ENCODE assay signal across 16 cellular contexts in the genomic region with DNA sequence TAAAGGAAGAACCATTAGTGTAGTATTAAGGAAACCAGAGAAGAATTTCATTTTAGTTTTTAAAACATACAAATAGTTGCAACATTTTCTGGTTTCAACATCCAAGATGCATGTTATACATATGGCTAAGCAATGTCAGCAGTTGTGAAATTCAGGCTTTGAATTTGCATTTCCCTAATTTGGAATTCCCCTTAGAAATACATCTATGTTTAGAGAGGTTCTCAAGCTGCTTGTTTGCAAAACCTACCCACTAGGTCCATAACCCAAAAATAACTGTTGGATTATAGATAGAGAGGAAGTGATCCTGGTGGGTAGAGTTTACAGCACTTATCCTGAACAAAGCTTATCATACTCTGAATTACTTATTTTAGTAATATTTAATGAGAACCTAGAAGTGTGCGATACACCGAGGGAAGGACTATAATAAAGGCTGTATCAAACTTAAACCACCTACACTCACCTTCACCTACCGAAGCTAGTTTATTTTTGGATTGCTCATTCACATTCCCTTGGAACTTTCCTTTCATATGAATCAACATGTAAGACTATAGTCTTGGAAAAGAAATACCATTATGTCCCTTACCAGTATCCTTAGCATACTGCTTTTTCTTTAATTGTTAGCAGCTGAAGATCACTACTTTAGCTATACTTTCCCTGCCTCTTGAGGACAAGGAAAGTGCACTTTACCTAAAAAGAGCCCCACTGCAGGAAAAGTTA.
DNase-seq lines count a peak whose midpoint lies in the region; ATAC-seq, FAIRE-seq and TF ChIP-seq lines count a peak whose summit lies in the region.
"Had no signal": no experiment of that assay in that cellular context is flagged by ENCODE, and none has a peak within 500 bp of the region (broad histone marks: within the 10 kb centered on the region; RNA-seq: fewer than 3 reads in every experiment).

No MANE protein-coding gene starts in this region.

- peaks cover 2% of the 10 kb centered on the region for H3K4me1 Mint-ChIP-seq in activated CD4-positive, alpha-beta T cell treated with anti-CD3 and anti-CD28 coated beads for 36 hours
- H3K4me1 Mint-ChIP-seq: nephron progenitor cell had no signal

- TF ChIP-seq POLR2A in NB4 (IDR thresholded peaks at IDR 0.05; ENCODE audit: extremely low read depth, insufficient read length), result no peak

- no peak for TF ChIP-seq CTCF in AG10803 (conservative IDR thresholded peaks at IDR 0.05; ENCODE audit: low read length)
- TF ChIP-seq CTCF in NB4 (IDR thresholded peaks at IDR 0.05; ENCODE audit: low read depth, low read length), result no peak
- no peak for TF ChIP-seq CTCF in fibroblast of villous mesenchyme (IDR thresholded peaks at IDR 0.05; ENCODE audit: insufficient read depth, low read depth, low read length)

- H3K4me3 Mint-ChIP-seq in activated CD4-positive, alpha-beta T cell treated with anti-CD3 and anti-CD28 coated beads for 36 hours, result no peak overlapping the region
- H3K4me3 Mint-ChIP-seq: nephron progenitor cell; stimulated activated memory B cell treated with anti-CD40 and anti-IgM and Interleukin-4, amounts not matched to agents 10 μg/mL and 1 μg/mL and 100 μg/mL, for 72 hours had no signal

- no peaks in the 10 kb centered on the region for H3K9me3 Mint-ChIP-seq in activated CD4-positive, alpha-beta T cell treated with anti-CD3 and anti-CD28 coated beads for 36 hours (ENCODE audit: low read depth)
- H3K9me3 Mint-ChIP-seq: nephron progenitor cell; stimulated activated memory B cell treated with anti-CD40 and anti-IgM and Interleukin-4, amounts not matched to agents 10 μg/mL and 1 μg/mL and 100 μg/mL, for 72 hours had no signal

- no peak overlapping the region for H3K27ac Mint-ChIP-seq in activated CD4-positive, alpha-beta T cell treated with anti-CD3 and anti-CD28 coated beads for 36 hours
- H3K27ac Mint-ChIP-seq: nephron progenitor cell; stimulated activated memory B cell treated with anti-CD40 and anti-IgM and Interleukin-4, amounts not matched to agents 10 μg/mL and 1 μg/mL and 100 μg/mL, for 72 hours had no signal

- DNase-seq in AG10803 (ENCODE audit: low read depth) (peak; percentile 50), NB4 (ENCODE audit: low read depth) (peak; percentile 75), fibroblast of villous mesenchyme (ENCODE audit: low read depth) (peak; percentile 89), NCI-H2196 (lab: John Stamatoyannopoulos, UW; ENCODE audit: unreplicated experiment) (no peak), frontal cortex (ENCODE audit: low spot score in 2 of 2) (no peak)
- no peak for DNase-seq in activated CD4-positive, alpha-beta T cell treated with anti-CD3 and anti-CD28 coated beads for 36 hours
- no peak for DNase-seq in stimulated activated naive CD4-positive, alpha-beta T cell treated with Interleukin-2 at 50 U/mL for 16 hours (lab: John Stamatoyannopoulos, UW)
- DNase-seq: activated T-cell treated with anti-CD3 and anti-CD28 coated beads for 4 hours, BE2C, GDM1, NCI-H1930, nephron progenitor cell had no signal

- no peak for FAIRE-seq in frontal cortex (lab: Jason Lieb, UNC)
- FAIRE-seq: TTC549 had no signal

- POLR2A ChIA-PET in activated CD4-positive, alpha-beta T cell treated with anti-CD3 and anti-CD28 coated beads for 36 hours (lab: Charles Lee), result no interaction called here

- CTCF ChIA-PET in activated CD4-positive, alpha-beta T cell treated with anti-CD3 and anti-CD28 coated beads for 36 hours (lab: Charles Lee), result interaction anchor here (0.6 to 1.0 kb wide), 2 partner anchors 9 to 87 kb away, joined by 3 to 4 read pairs; no protein-coding TSS in a partner anchor

- intact Hi-C loops in activated CD4-positive, alpha-beta T cell treated with anti-CD3 and anti-CD28 coated beads for 36 hours (cut with DNase I, micrococcal nuclease), result loop anchor here in 1 of 2 experiments (10.0 kb wide), 1 partner anchor 171 kb away; no protein-coding TSS in a partner anchor

- peaks cover 32% of the 10 kb centered on the region for H3K36me3 Mint-ChIP-seq in activated CD4-positive, alpha-beta T cell treated with anti-CD3 and anti-CD28 coated beads for 36 hours (ENCODE audit: low read depth)

- H3K4me3 ChIP-seq in AG10803 (ENCODE audit: low read length), result no peak overlapping the region
- H3K4me3 ChIP-seq in NB4 (ENCODE audit: low read depth, low read length), result no peak overlapping the region
- no peak overlapping the region for H3K4me3 ChIP-seq in fibroblast of villous mesenchyme (ENCODE audit: low read depth, low read length)

- peak; percentile 51 for ATAC-seq in GM19351 (IDR thresholded peaks at IDR 0.05; ENCODE audit: unreplicated experiment)
- ATAC-seq in activated CD4-positive, alpha-beta T cell treated with anti-CD3 and anti-CD28 coated beads for 36 hours, result no peak
- ATAC-seq: Panc1; stimulated activated memory B cell treated with anti-CD40 and anti-IgM and Interleukin-4, amounts not matched to agents 10 μg/mL and 1 μg/mL and 100 μg/mL, for 72 hours had no signal

- H3K27me3 Mint-ChIP-seq in activated CD4-positive, alpha-beta T cell treated with anti-CD3 and anti-CD28 coated beads for 36 hours, result no peaks in the 10 kb centered on the region
- H3K27me3 Mint-ChIP-seq: stimulated activated memory B cell treated with anti-CD40 and anti-IgM and Interleukin-4, amounts not matched to agents 10 μg/mL and 1 μg/mL and 100 μg/mL, for 72 hours had no signal

Comparison
In these comparisons a context has a peak if more than half of its experiments do, and no peak if none do; other contexts are left out.
1. DNase-seq: peak in AG10803 (single experiment), NB4 (single experiment) and fibroblast of villous mesenchyme (single experiment); none in NCI-H2196 (single experiment), frontal cortex (0 of 2), activated CD4-positive, alpha-beta T cell treated with anti-CD3 and anti-CD28 coated beads for 36 hours (single experiment) and stimulated activated naive CD4-positive, alpha-beta T cell treated with Interleukin-2 at 50 U/mL for 16 hours (single experiment).